1 cellular context compared by ENCODE assay signal in genomic region chr11:132072880-132073213, GRCh38.
TF ChIP-seq lines count a peak whose summit lies in the region.

No MANE protein-coding gene starts in this region.

TF ChIP-seq in SK-N-SH, 30 proteins besides CTCF, POLR2A, EP300 and RAD21 (continued from another document):
- TF ChIP-seq ZBTB33 (IDR thresholded peaks at IDR 0.05; ENCODE audit: borderline replicate concordance, low read depth), result no peak
- TF ChIP-seq RFX5 (IDR thresholded peaks at IDR 0.05; ENCODE audit: low read length), result no peak
- no peak for TF ChIP-seq YY1 (IDR thresholded peaks at IDR 0.05; ENCODE audit: low read depth)
- TF ChIP-seq USF1 (IDR thresholded peaks at IDR 0.05; ENCODE audit: borderline replicate concordance, low read depth), result no peak
- TF ChIP-seq FOSL2 (IDR thresholded peaks at IDR 0.05; ENCODE audit: borderline replicate concordance, low read depth), result no peak
- no peak for TF ChIP-seq NRF1 (IDR thresholded peaks at IDR 0.05; ENCODE audit: low read depth, low read length)
- no peak for TF ChIP-seq TCF12 (IDR thresholded peaks at IDR 0.05)
- no peak for TF ChIP-seq EZH2phosphoT487 (IDR thresholded peaks at IDR 0.05; ENCODE audit: borderline replicate concordance, low read depth)
- no peak for TF ChIP-seq RXRA (IDR thresholded peaks at IDR 0.05; ENCODE audit: borderline replicate concordance, low read depth)
- no peak for TF ChIP-seq IRF3 (IDR thresholded peaks at IDR 0.05; ENCODE audit: low read depth, low read length)
- TF ChIP-seq PBX3 (IDR thresholded peaks at IDR 0.05), result no peak
- TF ChIP-seq RCOR1 (IDR thresholded peaks at IDR 0.05; ENCODE audit: low read length), result no peak
- TF ChIP-seq TAF1 (IDR thresholded peaks at IDR 0.05; ENCODE audit: borderline replicate concordance, low read depth, low read length), result no peak
- TF ChIP-seq MAX (IDR thresholded peaks at IDR 0.05; ENCODE audit: low read depth), result no peak
